ENCODE assay signal across 1 cellular context in the genomic region with DNA sequence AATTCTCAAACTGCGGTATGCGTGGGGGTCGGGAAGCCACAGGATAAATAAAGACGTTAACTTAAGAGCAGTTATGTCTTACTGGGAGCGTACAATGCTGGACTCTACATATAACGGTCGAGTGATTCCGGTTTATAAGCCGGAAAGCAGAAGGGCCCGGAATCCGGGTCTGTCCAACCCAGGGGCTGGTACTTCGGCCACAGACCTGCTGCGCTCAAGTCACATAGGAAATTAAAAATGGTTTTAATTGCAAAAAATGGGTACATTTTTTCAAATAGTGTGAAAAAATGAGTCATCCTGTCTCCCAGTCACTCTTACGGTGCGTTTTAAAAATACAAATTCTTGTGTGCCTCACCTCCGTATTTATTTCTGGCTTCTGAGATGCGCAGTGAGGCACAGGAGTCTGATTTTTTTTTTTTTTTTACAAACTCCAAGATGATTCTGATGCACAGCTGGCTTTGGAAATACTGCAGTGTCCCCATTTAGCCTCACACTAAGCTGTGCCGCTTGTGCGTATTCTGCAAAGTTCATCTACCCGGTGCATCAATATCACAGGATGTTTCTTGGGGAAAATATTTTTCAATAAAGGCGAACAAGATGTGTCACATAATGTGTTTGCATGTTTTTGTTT.
TF ChIP-seq lines count a peak whose summit lies in the region.

No MANE protein-coding gene starts in this region.

TF ChIP-seq in H1, 55 proteins besides CTCF, POLR2A, EP300 and RAD21:
- 0 out of 2 replicates have a peak, but pooled peaks have one; percentile 22 for TF ChIP-seq KDM5A (IDR thresholded peaks at IDR 0.05; ENCODE audit: low read length)
- TF ChIP-seq SIRT6 (IDR thresholded peaks at IDR 0.05; ENCODE audit: low read length): no peak
- TF ChIP-seq CHD2 (IDR thresholded peaks at IDR 0.05; ENCODE audit: low read length): no peak
- no peak for TF ChIP-seq JUND (IDR thresholded peaks at IDR 0.05; ENCODE audit: low read length)
- no peak for TF ChIP-seq TBP (IDR thresholded peaks at IDR 0.05; ENCODE audit: low read depth, low read length)
- TF ChIP-seq BACH1 (IDR thresholded peaks at IDR 0.05; ENCODE audit: low read length): no peak
- TF ChIP-seq SIN3A (conservative IDR thresholded peaks at IDR 0.05 in 1 of 2, IDR thresholded peaks at IDR 0.05 in 1 of 2; ENCODE audit: low read depth in 1 of 2, low read length in 2 of 2): no peak; a peak in 1 of 4 replicates
